ENCODE assay signal across 23 cellular contexts in the genomic region with DNA sequence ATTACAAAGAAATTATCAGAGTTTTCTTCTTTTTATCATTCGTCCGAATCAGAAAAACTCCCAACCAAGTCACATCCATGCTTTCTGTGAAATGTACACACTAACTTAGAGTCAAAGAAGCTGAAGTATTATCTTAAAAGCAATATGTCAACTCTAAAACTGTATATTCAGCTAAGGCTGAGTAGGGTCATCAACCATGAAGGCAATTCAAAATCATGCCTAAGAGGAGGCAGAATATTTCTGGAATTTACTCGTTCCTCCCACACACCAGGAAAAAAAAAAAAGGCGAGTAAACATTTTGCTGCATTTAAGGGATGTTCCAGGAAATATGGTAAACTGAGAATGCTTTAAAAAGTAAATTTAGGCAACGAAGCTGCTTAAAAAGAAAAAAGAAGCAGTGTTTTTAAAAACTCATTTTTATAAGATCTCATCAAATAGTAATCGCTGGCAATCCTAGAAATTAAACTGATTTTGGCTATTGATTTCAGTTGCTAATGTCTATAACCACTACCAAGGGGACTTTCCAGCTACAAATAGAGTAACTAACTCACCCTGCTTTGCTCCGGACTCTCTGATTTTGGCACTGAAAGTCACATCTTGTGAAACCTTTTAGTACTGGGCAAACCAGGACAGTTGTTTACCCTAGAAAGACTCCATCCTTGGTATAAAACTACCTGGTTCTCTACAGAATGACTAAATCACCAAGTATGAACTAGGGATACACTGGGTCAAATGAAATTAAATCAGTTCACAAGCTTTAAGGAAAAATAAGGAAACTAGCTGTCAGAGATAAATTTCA.
A peak's percentile ranks its signal among the peaks of the same experiment; 100 is the strongest.
DNase-seq lines count a peak whose midpoint lies in the region; ATAC-seq and TF ChIP-seq lines count a peak whose summit lies in the region.
"Had no signal": no experiment of that assay in that cellular context is flagged by ENCODE, and none has a peak within 500 bp of the region (broad histone marks: within the 10 kb centered on the region; RNA-seq: fewer than 3 reads in every experiment).

No MANE protein-coding gene starts in this region.

- intact Hi-C loops in uterus (cut with DNase I; ENCODE audit: low total_unique reads) = no loop called here

- no peaks in the 10 kb centered on the region for H3K27me3 ChIP-seq in uterus
- H3K27me3 ChIP-seq: brain microvascular endothelial cell, spleen had no signal

- H3K4me1 ChIP-seq in uterus = peaks cover 0 to 4% of the 10 kb centered on the region in 2 donors
- H3K4me1 ChIP-seq: prostate gland had no signal

- no peak for DNase-seq in SK-N-MC (ENCODE audit: low read depth, low spot score)
- peak; percentile 7 for DNase-seq in fibroblast of the aortic adventitia (ENCODE audit: low read depth)
- DNase-seq in omental fat pad (ENCODE audit: low spot score) = no peak
- no peak for DNase-seq in uterus
- DNase-seq in SIG-M5 (lab: John Stamatoyannopoulos, UW) = no peak
- no peak for DNase-seq in NCI-H2196 (lab: John Stamatoyannopoulos, UW; ENCODE audit: unreplicated experiment)
- DNase-seq: activated CD8-positive, alpha-beta memory T cell treated with anti-CD3 and anti-CD28 coated beads for 24 hours; activated gamma-delta T cell treated with Interleukin-2 at 50 U/mL for 16 hours; activated naive CD8-positive, alpha-beta T cell treated with anti-CD3 and anti-CD28 coated beads, Interleukin-2, amount 50 U/mL, for 24 hours; activated T-cell treated with anti-CD3 and anti-CD28 coated beads, Interleukin-2, amount 50 U/mL, for 1 hour; brain microvascular endothelial cell; effector CD8-positive, alpha-beta T cell; islet precursor cell; KG1; NCI-H1436 treated with DMSO at 0.1 percent for 48 hours; NCI-H510A treated with DMSO at 0.1 percent for 48 hours; PC-9; SHP77 treated with DMSO at 0.1 percent for 48 hours; spleen; stimulated activated CD4-positive, alpha-beta T cell treated with anti-CD3 and anti-CD28 coated beads, Interleukin-2, amount 100 ng/mL, for 48 hours had no signal

- H3K9ac ChIP-seq in SK-N-MC (ENCODE audit: insufficient read length) = peak overlapping the region; percentile 2

- ATAC-seq in omental fat pad (ENCODE audit: low FRiP score) (peak; percentile 75), GM19035 (IDR thresholded peaks at IDR 0.05; ENCODE audit: unreplicated experiment) (no peak)
- ATAC-seq: activated naive CD8-positive, alpha-beta T cell treated with anti-CD3 and anti-CD28 coated beads, Interleukin-2, amount 50 U/mL, for 24 hours; stimulated activated effector memory CD8-positive, alpha-beta T cell treated with anti-CD3 and anti-CD28 coated beads, Interleukin-12 subunit alpha, Interleukin-12 subunit beta, amount 100 ng/mL, for 72 hours had no signal

- H3K36me3 ChIP-seq in SK-N-MC (ENCODE audit: insufficient read depth, low read length) (no peaks in the 10 kb centered on the region), uterus (no peaks in the 10 kb centered on the region)
- H3K36me3 ChIP-seq: brain microvascular endothelial cell, prostate gland had no signal

- H3K27ac ChIP-seq in SK-N-MC (no peak overlapping the region), uterus (peak overlapping the region; percentile 74 to 80)
- H3K27ac ChIP-seq: brain microvascular endothelial cell, PC-9, prostate gland had no signal

- TF ChIP-seq CTCF in fibroblast of the aortic adventitia (IDR thresholded peaks at IDR 0.05; ENCODE audit: insufficient read depth, low read length) (no peak), omental fat pad (IDR thresholded peaks at IDR 0.05) (no peak), uterus (IDR thresholded peaks at IDR 0.05) (no peak)

- TF ChIP-seq POLR2A in uterus (IDR thresholded peaks at IDR 0.05) = no peak

- H3K4me3 ChIP-seq in SK-N-MC = no peak overlapping the region
- no peak overlapping the region for H3K4me3 ChIP-seq in fibroblast of the aortic adventitia (ENCODE audit: low read depth, low read length)
- H3K4me3 ChIP-seq in uterus = no peak overlapping the region
- H3K4me3 ChIP-seq: PC-9, prostate gland, spleen had no signal

- peaks cover 6% of the 10 kb centered on the region; the same call in 1 of the 2 replicates for H3K9me3 ChIP-seq in SK-N-MC (ENCODE audit: low read depth, low read length)
- no peaks in the 10 kb centered on the region for H3K9me3 ChIP-seq in uterus
- H3K9me3 ChIP-seq: prostate gland, spleen had no signal
